ENCODE assay signal across 24 cellular contexts in genomic region chr7:90761584-90761983, GRCh38.
DNase-seq lines count a peak whose midpoint lies in the region; ATAC-seq, FAIRE-seq and TF ChIP-seq lines count a peak whose summit lies in the region.
"Had no signal": no experiment of that assay in that cellular context is flagged by ENCODE, and none has a peak within 500 bp of the region (broad histone marks: within the 10 kb centered on the region; RNA-seq: fewer than 3 reads in every experiment).

No MANE protein-coding gene starts in this region.

- H3K9ac ChIP-seq in GM23248 (no peak overlapping the region), kidney (ENCODE audit: low read length in 2 of 2) (no peak overlapping the region)

- H3K9me2 ChIP-seq in GM23248 (ENCODE audit: insufficient read depth) = no peaks in the 10 kb centered on the region

- no peaks in the 10 kb centered on the region for H3K27me3 Mint-ChIP-seq in activated B cell treated with CpG ODN at 0.5 μM for 24 hours

- H3K4me1 ChIP-seq in GM23248 (ENCODE audit: insufficient read depth) (peaks cover 42% of the 10 kb centered on the region), kidney (ENCODE audit: control insufficient read depth in 1 of 2, insufficient read depth in 1 of 2, low read depth in 1 of 2, low read length in 2 of 2) (peaks cover 10 to 26% of the 10 kb centered on the region in 2 donors)

- H3K36me3 ChIP-seq in GM23248 (ENCODE audit: low read depth) = no peaks in the 10 kb centered on the region
- H3K36me3 ChIP-seq in kidney (ENCODE audit: control insufficient read depth in 1 of 2, insufficient read depth in 2 of 2, low read length in 2 of 2) = no peaks in the 10 kb centered on the region

- TF ChIP-seq CTCF in activated B cell treated with CpG ODN at 0.5 μM for 24 hours (IDR thresholded peaks at IDR 0.05) (no peak), GM10248 (IDR thresholded peaks at IDR 0.05; ENCODE audit: control extremely low read depth, extremely low read depth, low read depth, missing control alignments) (no peak), kidney (IDR thresholded peaks at IDR 0.05; ENCODE audit: borderline replicate concordance, extremely low read depth, insufficient read depth) (no peak)

- H3K4me3 ChIP-seq in GM23248 = no peak overlapping the region
- H3K4me3 ChIP-seq in kidney (ENCODE audit: low read length in 2 of 2) = no peak overlapping the region

- 65 to 84% methylated on average over 1 of the region's 1 CpG for WGBS in GM23248 (ENCODE audit: low coverage in 1 of 2, low lambda C conversion rate in 2 of 2, missing lambda C conversion rate in 2 of 2), 2 experiments

- H2AFZ ChIP-seq in GM23248 = no peak overlapping the region

- in situ Hi-C loops in GM23248 (cut with MboI) = no loop called here

- peaks cover 21% of the 10 kb centered on the region; the same call in 1 of the 2 replicates for H3F3A ChIP-seq in GM23248 (ENCODE audit: insufficient read depth)

- peak; percentile 22 for DNase-seq in GM23248
- no peak for DNase-seq in activated B cell treated with CpG ODN at 0.5 μM for 24 hours
- DNase-seq in iris pigment epithelial cell (ENCODE audit: low read depth) = peak; percentile 47
- DNase-seq in GM10248 (ENCODE audit: extremely low spot score) = no peak
- no peak for DNase-seq in kidney
- DNase-seq: DMS153, DND-41, KBM-7, NCI-H1048, NCI-H1417, NCI-H1694, NCI-H2029 treated with DMSO at 0.1 percent for 48 hours, NCI-H2227 treated with DMSO at 0.1 percent for 48 hours, NCI-H510A, NCI-H69, SHP77, T-helper 1 cell had no signal

- H3K27ac ChIP-seq in GM23248 (no peak overlapping the region), kidney (ENCODE audit: low read depth in 2 of 2, low read length in 2 of 2) (no peak overlapping the region)
- H3K27ac ChIP-seq: RWPE1 had no signal

- no peaks in the 10 kb centered on the region for H3K9me3 ChIP-seq in GM23248 (ENCODE audit: low read depth)
- H3K9me3 ChIP-seq in kidney (ENCODE audit: control insufficient read depth in 1 of 2, low read length in 2 of 2) = no peaks in the 10 kb centered on the region

- CTCF ChIA-PET in activated B cell treated with CpG ODN at 0.5 μM for 24 hours (lab: Charles Lee) (interaction anchor here (1.9 kb wide), 1 partner anchor 12 kb away, joined by 7 read pairs; no protein-coding TSS in a partner anchor), GM10248 (lab: Yijun Ruan, JAX) (interaction anchor here (0.9 to 3.0 kb wide), 5 partner anchors 9 to 36 kb away, joined by 3 to 9 read pairs (median 3); no protein-coding TSS in a partner anchor)

- H3K36me3 Mint-ChIP-seq in activated B cell treated with CpG ODN at 0.5 μM for 24 hours (ENCODE audit: low read depth) = peaks cover 37% of the 10 kb centered on the region

- H3K4me1 Mint-ChIP-seq in activated B cell treated with CpG ODN at 0.5 μM for 24 hours = peaks cover 97% of the 10 kb centered on the region

- no peaks in the 10 kb centered on the region for H3K27me3 ChIP-seq in GM23248 (replicated peaks; ENCODE audit: insufficient read depth)

- peak overlapping the region; percentile 56 for H3K27ac Mint-ChIP-seq in activated B cell treated with CpG ODN at 0.5 μM for 24 hours

- no peaks in the 10 kb centered on the region for H3K9me3 Mint-ChIP-seq in activated B cell treated with CpG ODN at 0.5 μM for 24 hours

- no peak overlapping the region for H3K4me3 Mint-ChIP-seq in activated B cell treated with CpG ODN at 0.5 μM for 24 hours

- H4K20me1 ChIP-seq in GM23248 (ENCODE audit: insufficient read depth) = no peaks in the 10 kb centered on the region

- intact Hi-C loops in activated B cell treated with CpG ODN at 0.5 μM for 24 hours (cut with micrococcal nuclease) = no loop called here
- intact Hi-C loops in kidney (cut with DNase I) = no loop called here

- ATAC-seq in activated B cell treated with CpG ODN at 0.5 μM for 24 hours (ENCODE audit: low read depth) = no peak
- ATAC-seq in GM19463 (IDR thresholded peaks at IDR 0.05; ENCODE audit: unreplicated experiment) = no peak
- ATAC-seq in HG02571 (IDR thresholded peaks at IDR 0.05; ENCODE audit: unreplicated experiment) = no peak
- ATAC-seq: HCT116, HepG2, Panc1 had no signal

- H3K79me2 ChIP-seq in GM23248 (ENCODE audit: insufficient read depth) = peaks cover 71% of the 10 kb centered on the region

- POLR2A ChIA-PET in activated B cell treated with CpG ODN at 0.5 μM for 24 hours (lab: Charles Lee) = no interaction called here
- POLR2A ChIA-PET in GM10248 (lab: Yijun Ruan, JAX) = no interaction called here

- H3K4me2 ChIP-seq in GM23248 (ENCODE audit: unreplicated experiment) = no peak overlapping the region

- FAIRE-seq in kidney (lab: Jason Lieb, UNC) = no peak
- FAIRE-seq: GM18507, HepG2 had no signal

Comparison
In these comparisons a context has a peak if more than half of its experiments do, and no peak if none do; other contexts are left out.
1. DNase-seq: peak in GM23248 (single experiment) and iris pigment epithelial cell (single experiment); none in activated B cell treated with CpG ODN at 0.5 μM for 24 hours (single experiment), GM10248 (single experiment) and kidney (single experiment).